ENCODE assay signal across 13 cellular contexts in the genomic region with DNA sequence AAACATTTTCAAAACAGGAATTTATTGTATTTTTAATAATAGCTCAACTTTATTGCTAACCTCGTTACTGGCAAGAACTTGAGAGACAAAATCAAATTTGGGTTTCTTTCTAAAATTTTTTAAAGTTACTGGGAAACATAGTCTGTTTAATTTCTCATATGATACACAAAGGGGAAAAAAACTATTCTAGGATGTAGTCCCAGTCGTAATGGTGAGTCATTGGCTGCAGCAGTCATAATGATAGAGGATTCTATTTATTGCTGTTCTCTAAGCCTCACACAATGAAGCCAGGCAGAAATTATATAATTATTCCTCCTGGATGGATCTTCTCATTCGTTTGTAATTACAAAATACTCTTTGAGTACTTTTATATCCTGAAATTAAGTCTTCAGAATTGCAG.
A peak's percentile ranks its signal among the peaks of the same experiment; 100 is the strongest.
DNase-seq lines count a peak whose midpoint lies in the region; ATAC-seq, FAIRE-seq and TF ChIP-seq lines count a peak whose summit lies in the region.
"Had no signal": no experiment of that assay in that cellular context is flagged by ENCODE, and none has a peak within 500 bp of the region (broad histone marks: within the 10 kb centered on the region; RNA-seq: fewer than 3 reads in every experiment).

No MANE protein-coding gene starts in this region.

- no peak for TF ChIP-seq CTCF in transverse colon (IDR thresholded peaks at IDR 0.05)

- H3K27me3 ChIP-seq in transverse colon: no peaks in the 10 kb centered on the region

- H3K9me3 ChIP-seq in transverse colon: no peaks in the 10 kb centered on the region

- no peak overlapping the region for H3K4me3 ChIP-seq in transverse colon

- no peak for ATAC-seq in GM21737 (IDR thresholded peaks at IDR 0.05; ENCODE audit: unreplicated experiment)

- no peak for TF ChIP-seq EP300 in transverse colon (IDR thresholded peaks at IDR 0.05; ENCODE audit: low read depth)

- no peaks in the 10 kb centered on the region for H3K4me1 ChIP-seq in transverse colon

- H3K36me3 ChIP-seq in transverse colon: no peaks in the 10 kb centered on the region
- H3K36me3 ChIP-seq: WERI-Rb-1 had no signal

- 44 to 47% methylated on average over 3 of the region's 3 CpGs for WGBS in transverse colon (ENCODE audit: low coverage in 1 of 2), 2 donors

- H3K27ac ChIP-seq in transverse colon: peak overlapping the region in 2 of 4 donors; percentile 8 to 35
- H3K27ac ChIP-seq: WERI-Rb-1 had no signal

- TF ChIP-seq POLR2A in transverse colon (IDR thresholded peaks at IDR 0.05): no peak

- peak; percentile 82 for FAIRE-seq in endometrium (lab: Jason Lieb, UNC)
- FAIRE-seq: colon had no signal

- in situ Hi-C loops in transverse colon (cut with MboI; ENCODE audit: low pct_ligation_motif_present in 1 of 4, low pct_unique_long_range_greater_than_20kb in 1 of 4, low sequenced_read_pairs in 3 of 4): no loop called here

- intact Hi-C loops in transverse colon (cut with DNase I; ENCODE audit: low total_unique reads) (no loop called here), posterior cingulate gyrus (cut with DNase I) (no loop called here)

- DNase-seq in Ammon's horn (ENCODE audit: low spot score) (peak; percentile 65), NCI-H1417 (lab: John Stamatoyannopoulos, UW) (peak in 2 of 3 experiments; percentile 15 to 67), myocyte (ENCODE audit: low read depth) (peak; percentile 83), NK-92 (lab: John Stamatoyannopoulos, UW; ENCODE audit: unreplicated experiment) (no peak), transverse colon (no peak), posterior cingulate gyrus (no peak)
- DNase-seq: activated T-cell treated with anti-CD3 and anti-CD28 coated beads, Interleukin-2, amount 50 U/mL, for 1 hour; NCI-H345; SHP77 treated with DMSO at 0.1 percent for 48 hours; WERI-Rb-1 had no signal

Comparison
In these comparisons a context has a peak if more than half of its experiments do, and no peak if none do; other contexts are left out.
1. DNase-seq: peak in Ammon's horn (single experiment), NCI-H1417 (2 of 3) and myocyte (single experiment); none in NK-92 (single experiment), transverse colon (single experiment) and posterior cingulate gyrus (0 of 10).